Comparison of ENCODE assay signal across 8 cellular contexts in the genomic region with DNA sequence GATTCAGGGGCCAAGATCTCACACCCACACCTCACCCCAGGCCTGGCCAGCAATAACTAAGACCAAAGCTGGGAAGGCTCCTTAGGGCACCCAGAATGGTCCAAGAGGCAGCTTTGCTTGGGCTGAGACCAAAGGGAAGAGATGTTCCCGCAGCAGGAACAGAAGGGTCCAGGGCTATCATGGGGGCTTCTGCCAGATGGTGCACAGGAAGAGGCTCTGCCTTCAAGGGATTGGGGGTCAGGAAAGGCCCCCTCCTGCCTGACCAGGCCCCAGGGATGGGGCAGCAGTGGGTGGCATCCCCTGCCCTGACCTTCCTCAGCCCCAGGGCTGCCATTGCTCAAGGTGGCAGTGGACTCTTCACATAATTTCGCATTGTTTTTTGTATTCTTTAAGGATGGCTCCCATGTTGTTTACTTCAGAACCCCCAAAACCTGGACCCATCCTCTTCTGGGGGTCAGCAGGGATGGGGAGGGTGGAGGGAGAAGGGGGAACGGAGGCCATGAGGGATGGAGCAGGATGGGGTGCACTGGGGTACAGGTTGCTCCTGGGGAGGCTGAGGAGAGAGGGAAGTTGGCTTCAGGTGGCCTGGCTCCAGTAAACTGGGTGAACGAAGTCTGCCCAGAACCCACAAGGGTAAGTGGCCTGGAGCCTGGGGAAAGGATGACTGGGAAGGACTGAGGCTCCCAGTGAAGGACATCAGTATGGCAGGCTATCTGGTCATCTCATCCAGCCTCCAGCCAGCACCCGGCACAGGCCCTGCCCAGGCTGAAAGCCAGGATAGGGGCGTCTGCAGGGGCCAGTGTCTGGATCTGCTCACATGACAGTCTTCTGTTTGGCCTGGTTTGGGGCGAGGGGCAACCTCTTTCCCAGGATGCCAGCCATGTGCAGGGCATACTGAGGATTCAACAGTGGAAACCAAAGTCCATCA. TPM values are rescaled to one million over a fixed set of nuclear protein-coding genes. Genes with fewer than 3 reads are reported as not detected.
DNase-seq lines count a peak whose midpoint lies in the region; ATAC-seq lines count a peak whose summit lies in the region.

No MANE protein-coding gene starts in this region.

- no peaks in the 10 kb centered on the region for H3K9me3 Mint-ChIP-seq in activated naive CD8-positive, alpha-beta T cell (ENCODE audit: low read depth)

- DNase-seq in right cardiac atrium: peak in 1 of 3 donors; percentile 53
- no peak for DNase-seq in cardiac septum (ENCODE audit: low spot score)
- no peak for DNase-seq in mesenchymal stem cell
- no peak for DNase-seq in NOMO-1 treated with dmso at 0.1 percent for 144 hours (lab: John Stamatoyannopoulos, UW; ENCODE audit: unreplicated experiment)
- no peak for DNase-seq in DMS79 (lab: John Stamatoyannopoulos, UW)
- DNase-seq in HK-2 (ENCODE audit: unreplicated experiment): no peak

- H4K8ac ChIP-seq in mesenchymal stem cell (ENCODE audit: low read length): peak overlapping the region; percentile 59

- H3K23ac ChIP-seq in mesenchymal stem cell (ENCODE audit: low read length in 2 of 2): no peak overlapping the region

- peaks cover 14% of the 10 kb centered on the region for H3K79me1 ChIP-seq in mesenchymal stem cell (replicated peaks; ENCODE audit: low read length, poor library complexity, severe bottlenecking)

- H3K4me3 Mint-ChIP-seq in activated naive CD8-positive, alpha-beta T cell: peak overlapping the region; percentile 87

- no peak overlapping the region for H2BK15ac ChIP-seq in mesenchymal stem cell (ENCODE audit: low read depth, poor library complexity, severe bottlenecking)

- H3K9ac ChIP-seq in mesenchymal stem cell (ENCODE audit: low read length): peak overlapping the region; percentile 44

- H3K27me3 ChIP-seq in right cardiac atrium (ENCODE audit: control insufficient read depth, insufficient read depth) (no peaks in the 10 kb centered on the region), mesenchymal stem cell (ENCODE audit: control insufficient read depth in 1 of 2, insufficient read depth in 1 of 2, low read length in 2 of 2) (no peaks in the 10 kb centered on the region)

- H4K91ac ChIP-seq in mesenchymal stem cell (ENCODE audit: low read length): no peak overlapping the region

- H3K27ac Mint-ChIP-seq in activated naive CD8-positive, alpha-beta T cell: peak overlapping the region; percentile 93

- WGBS in right cardiac atrium: 70% methylated on average over 7 of the region's 7 CpGs
- WGBS in mesenchymal stem cell: 90% methylated on average over 6 of the region's 7 CpGs

- peaks cover 52% of the 10 kb centered on the region for H3K4me1 Mint-ChIP-seq in activated naive CD8-positive, alpha-beta T cell (ENCODE audit: low read depth)

- H2BK120ac ChIP-seq in mesenchymal stem cell (ENCODE audit: low read depth, low read length): no peak overlapping the region

- H3K4me1 ChIP-seq in right cardiac atrium (ENCODE audit: control insufficient read depth, insufficient read depth, low read length) (peaks cover 22% of the 10 kb centered on the region), mesenchymal stem cell (ENCODE audit: control insufficient read depth, insufficient read depth, low read depth, low read length) (peaks cover 40% of the 10 kb centered on the region)

- no peak overlapping the region for H2AFZ ChIP-seq in mesenchymal stem cell (ENCODE audit: low read depth, low read length)

- intact Hi-C loops in right cardiac atrium (cut with DNase I): loop anchor here (5.0 to 10.0 kb wide), 3 partner anchors 114 to 126 kb away; partner anchors contain the start of gene GNB1 (in 1 of the 4)
- intact Hi-C loops in cardiac septum (cut with DNase I): no loop called here

- no peak overlapping the region for H2AK5ac ChIP-seq in mesenchymal stem cell (ENCODE audit: low read length, severe bottlenecking)

- ATAC-seq in right cardiac atrium (peak in 1 of 2 donors; percentile 35), HG03196 (IDR thresholded peaks at IDR 0.05; ENCODE audit: unreplicated experiment) (no peak)

- no peaks in the 10 kb centered on the region for H3K9me3 ChIP-seq in right cardiac atrium (ENCODE audit: control insufficient read depth, low read length)
- H3K9me3 ChIP-seq in mesenchymal stem cell (ENCODE audit: control insufficient read depth, low read length): no peaks in the 10 kb centered on the region

- no peak overlapping the region for H2BK5ac ChIP-seq in mesenchymal stem cell (ENCODE audit: low read depth, low read length, poor library complexity, severe bottlenecking)

- H3K27ac ChIP-seq in right cardiac atrium (ENCODE audit: low read length): peak overlapping the region; percentile 9
- H3K27ac ChIP-seq in mesenchymal stem cell (ENCODE audit: low read length, poor library complexity, severe bottlenecking): no peak overlapping the region

- H3K4me3 ChIP-seq in right cardiac atrium (ENCODE audit: low read length): no peak overlapping the region
- no peak overlapping the region for H3K4me3 ChIP-seq in mesenchymal stem cell (ENCODE audit: insufficient read depth in 1 of 2, low read depth in 1 of 2, low read length in 2 of 2)

- peak overlapping the region in 1 of 2 experiments; percentile 26 for H3K4ac ChIP-seq in mesenchymal stem cell (ENCODE audit: low read depth in 1 of 2, low read length in 2 of 2)

- H2BK12ac ChIP-seq in mesenchymal stem cell (ENCODE audit: low read length in 2 of 2): peak overlapping the region in 1 of 2 experiments; percentile 49

- no peaks in the 10 kb centered on the region for H3K27me3 Mint-ChIP-seq in activated naive CD8-positive, alpha-beta T cell

- H3K36me3 Mint-ChIP-seq in activated naive CD8-positive, alpha-beta T cell: no peaks in the 10 kb centered on the region

- H3K18ac ChIP-seq in mesenchymal stem cell (ENCODE audit: low read depth in 1 of 2, low read length in 2 of 2): peak overlapping the region; percentile 72 to 79

- peaks cover 14 to 42% of the 10 kb centered on the region in 2 experiments for H3K36me3 ChIP-seq in mesenchymal stem cell (ENCODE audit: control insufficient read depth in 1 of 2, insufficient read depth in 2 of 2, low read depth in 1 of 2, low read length in 2 of 2)

- H3K14ac ChIP-seq in mesenchymal stem cell (ENCODE audit: low read length in 2 of 2): peak overlapping the region in 1 of 2 experiments; percentile 36

- H3K4me2 ChIP-seq in mesenchymal stem cell (ENCODE audit: low read length, poor library complexity, severe bottlenecking): no peak overlapping the region

RNA-seq across cellular contexts. Expression of gene NADK, which starts 2.6 kb away (rescaled TPM):
- total RNA-seq in right cardiac atrium (10 to 100 TPM; 31.8 to 42.8 (median 38.2) TPM), cardiac septum (31.3 TPM)
- polyA plus RNA-seq in right cardiac atrium: 25.5 TPM
- polyA plus RNA-seq in mesenchymal stem cell (2013, experiment 1 of 2): 42.8 TPM
- 40.7 TPM for polyA plus RNA-seq in mesenchymal stem cell (2013, experiment 2 of 2)

RNA-seq across cellular contexts. Expression of gene CDK11A, which starts 56.7 kb away (rescaled TPM):
- total RNA-seq in right cardiac atrium (10 to 100 TPM; 16.9 to 25.4 (median 21.8) TPM), cardiac septum (25.8 TPM)
- polyA plus RNA-seq in right cardiac atrium: 21.6 TPM
- polyA plus RNA-seq in mesenchymal stem cell (2013, experiment 1 of 2): 20.9 TPM
- polyA plus RNA-seq in mesenchymal stem cell (2013, experiment 2 of 2): 19.3 TPM
